ENCODE assay signal across 1 cellular context in genomic region chr5:73792687-73793320, GRCh38.
TF ChIP-seq lines count a peak whose summit lies in the region.

No MANE protein-coding gene starts in this region.

TF ChIP-seq in K562, 482 proteins besides CTCF, POLR2A, EP300 and RAD21 (continued from another document and continues in another):
- peak; percentile 81 to 93 for TF ChIP-seq FOXA3 (CRISPR knock-in tag; conservative IDR thresholded peaks at IDR 0.05 in 1 of 2, IDR thresholded peaks at IDR 0.05 in 1 of 2)
- no peak for TF ChIP-seq MAFG (tag; conservative IDR thresholded peaks at IDR 0.05)
- no peak for TF ChIP-seq NR2C1 (IDR thresholded peaks at IDR 0.05)
- TF ChIP-seq NR2C1 (tag; IDR thresholded peaks at IDR 0.05), result no peak
- no peak for TF ChIP-seq NFIX (CRISPR knock-in tag; IDR thresholded peaks at IDR 0.05; ENCODE audit: low read depth)
- no peak for TF ChIP-seq MCM2 (IDR thresholded peaks at IDR 0.05; ENCODE audit: low read depth)
- TF ChIP-seq ZNF561 (CRISPR knock-in tag; conservative IDR thresholded peaks at IDR 0.05), result no peak
- no peak for TF ChIP-seq CGGBP1 (CRISPR knock-in tag; IDR thresholded peaks at IDR 0.05)
- TF ChIP-seq NR4A1 (CRISPR knock-in tag; IDR thresholded peaks at IDR 0.05), result no peak
- TF ChIP-seq NR4A1 (tag; IDR thresholded peaks at IDR 0.05), result no peak
- TF ChIP-seq ZNF445 (CRISPR knock-in tag; IDR thresholded peaks at IDR 0.05; ENCODE audit: low read depth), result no peak
- no peak for TF ChIP-seq SMAD4 (CRISPR knock-in tag; conservative IDR thresholded peaks at IDR 0.05)
- TF ChIP-seq ZNF277 (CRISPR knock-in tag; IDR thresholded peaks at IDR 0.05; ENCODE audit: borderline replicate concordance), result no peak
- TF ChIP-seq TGIF2 (CRISPR knock-in tag; IDR thresholded peaks at IDR 0.05), result no peak
- no peak for TF ChIP-seq NKRF (IDR thresholded peaks at IDR 0.05; ENCODE audit: borderline replicate concordance)
- TF ChIP-seq MLLT1 (IDR thresholded peaks at IDR 0.05), result no peak
- peak in 1 of 2 experiments; percentile 50; a peak in 1 of 4 replicates for TF ChIP-seq RCOR1 (IDR thresholded peaks at IDR 0.05; ENCODE audit: borderline replicate concordance in 1 of 2, low read depth in 2 of 2, low read length in 2 of 2)
- no peak for TF ChIP-seq RB1 (IDR thresholded peaks at IDR 0.05; ENCODE audit: low read depth)
- TF ChIP-seq HBP1 (CRISPR knock-in tag; IDR thresholded peaks at IDR 0.05), result no peak
- peak in 1 of 2 experiments; percentile 79 for TF ChIP-seq AFF1 (IDR thresholded peaks at IDR 0.05; ENCODE audit: low read depth in 1 of 2, partially characterized antibody in 2 of 2)
- TF ChIP-seq NUFIP1 (IDR thresholded peaks at IDR 0.05; ENCODE audit: partially characterized antibody), result no peak
- peak; percentile 58; the same call in 1 of the 2 replicates for TF ChIP-seq NFIC (IDR thresholded peaks at IDR 0.05)
- no peak for TF ChIP-seq XRCC3 (IDR thresholded peaks at IDR 0.05)
- no peak for TF ChIP-seq KLF16 (IDR thresholded peaks at IDR 0.05)
- TF ChIP-seq CHCHD3 (CRISPR knock-in tag; IDR thresholded peaks at IDR 0.05), result no peak
- no peak for TF ChIP-seq ZNF3 (CRISPR knock-in tag; IDR thresholded peaks at IDR 0.05)
- no peak for TF ChIP-seq CHD4 (IDR thresholded peaks at IDR 0.05; ENCODE audit: insufficient read depth, insufficient replicate concordance, low read depth, low read length, poor library complexity, severe bottlenecking)
- TF ChIP-seq ZNF175 (CRISPR knock-in tag; IDR thresholded peaks at IDR 0.05; ENCODE audit: low read depth), result no peak
- no peak for TF ChIP-seq ZNF347 (CRISPR knock-in tag; IDR thresholded peaks at IDR 0.05; ENCODE audit: low read depth)
- no peak for TF ChIP-seq ZNF75A (CRISPR knock-in tag; IDR thresholded peaks at IDR 0.05)
- TF ChIP-seq U2AF2 (optimal IDR thresholded peaks at IDR 0.05; ENCODE audit: low read depth, low read length), result no peak
- TF ChIP-seq SNRNP70 (optimal IDR thresholded peaks at IDR 0.05; ENCODE audit: low read depth, low read length), result no peak
- TF ChIP-seq STAT5B (CRISPR knock-in tag; IDR thresholded peaks at IDR 0.05), result no peak
- TF ChIP-seq FOXK2 (conservative IDR thresholded peaks at IDR 0.05 in 1 of 2, IDR thresholded peaks at IDR 0.05 in 1 of 2; ENCODE audit: low read depth in 2 of 2), result peak; percentile 57 to 66; a peak in 2 of 4 replicates
- TF ChIP-seq MLX (CRISPR knock-in tag; conservative IDR thresholded peaks at IDR 0.05), result no peak
- TF ChIP-seq MTA1 (IDR thresholded peaks at IDR 0.05; ENCODE audit: borderline replicate concordance), result no peak
- no peak for TF ChIP-seq ZNF124 (CRISPR knock-in tag; IDR thresholded peaks at IDR 0.05)
- no peak for TF ChIP-seq NCOA2 (IDR thresholded peaks at IDR 0.05; ENCODE audit: partially characterized antibody in 2 of 2)
- no peak for TF ChIP-seq RERE (CRISPR knock-in tag; IDR thresholded peaks at IDR 0.05; ENCODE audit: borderline replicate concordance)
- TF ChIP-seq ZNF444 (CRISPR knock-in tag; IDR thresholded peaks at IDR 0.05), result no peak
- peak; percentile 91 for TF ChIP-seq SMC3 (conservative IDR thresholded peaks at IDR 0.05; ENCODE audit: insufficient read depth, low read depth, low read length)
- TF ChIP-seq HOMEZ (CRISPR knock-in tag; IDR thresholded peaks at IDR 0.05), result no peak
- TF ChIP-seq ESRRB (CRISPR knock-in tag; IDR thresholded peaks at IDR 0.05; ENCODE audit: borderline replicate concordance), result no peak
- no peak for TF ChIP-seq MAFK (IDR thresholded peaks at IDR 0.05; ENCODE audit: low read length)
- no peak for TF ChIP-seq ZNF785 (CRISPR knock-in tag; IDR thresholded peaks at IDR 0.05)
- no peak for TF ChIP-seq ZNF263 (CRISPR knock-in tag; IDR thresholded peaks at IDR 0.05; ENCODE audit: borderline replicate concordance)
- peak in 1 of 2 experiments; percentile 70; a peak in 1 of 4 replicates for TF ChIP-seq TEAD1 (CRISPR knock-in tag; IDR thresholded peaks at IDR 0.05)
- TF ChIP-seq EWSR1 (IDR thresholded peaks at IDR 0.05; ENCODE audit: borderline replicate concordance, low read depth, partially characterized antibody), result no peak
- no peak for TF ChIP-seq ZNF143 (CRISPR knock-in tag; IDR thresholded peaks at IDR 0.05)
